Comparison of ENCODE assay signal across 9 cellular contexts in genomic region chr3:42654331-42655201, GRCh38. TPM values are rescaled to one million over a fixed set of nuclear protein-coding genes. Genes with fewer than 3 reads are reported as not detected.
A peak's percentile ranks its signal among the peaks of the same experiment; 100 is the strongest.
DNase-seq lines count a peak whose midpoint lies in the region; ATAC-seq and TF ChIP-seq lines count a peak whose summit lies in the region.
"Had no signal": no experiment of that assay in that cellular context is flagged by ENCODE, and none has a peak within 500 bp of the region (broad histone marks: within the 10 kb centered on the region; RNA-seq: fewer than 3 reads in every experiment).

No MANE protein-coding gene starts in this region.

- H2AFZ ChIP-seq in osteoblast (ENCODE audit: low read length) = peak overlapping the region; percentile 70

- H3K27ac ChIP-seq in heart right ventricle = peak overlapping the region; percentile 92 to 99 (median 96)
- H3K27ac ChIP-seq in osteoblast (ENCODE audit: low read depth, low read length) = peak overlapping the region; percentile 86

- TF ChIP-seq CTCF in heart right ventricle (IDR thresholded peaks at IDR 0.05) (peak in 4 of 9 donors; percentile 14 to 23 (median 20)), osteoblast (IDR thresholded peaks at IDR 0.05; ENCODE audit: extremely low read depth, low read depth, low read length) (no peak)

- peaks cover 0 to 36% (median 4%) of the 10 kb centered on the region in 9 donors for H3K36me3 ChIP-seq in heart right ventricle
- H3K36me3 ChIP-seq in osteoblast (ENCODE audit: insufficient read depth, low read length) = peaks cover 16% of the 10 kb centered on the region

- H3K27me3 ChIP-seq in heart right ventricle = no peaks in the 10 kb centered on the region
- H3K27me3 ChIP-seq in osteoblast (ENCODE audit: insufficient read depth, low read length) = no peaks in the 10 kb centered on the region

- H3K4me2 ChIP-seq in osteoblast (ENCODE audit: insufficient read depth, low read length) = peak overlapping the region; percentile 95

- H3K4me3 ChIP-seq in heart right ventricle = peak overlapping the region; percentile 68 to 98 (median 84)
- H3K4me3 ChIP-seq in osteoblast (ENCODE audit: insufficient read depth, low read length) = peak overlapping the region; percentile 90

- intact Hi-C loops in heart right ventricle (cut with DNase I) = loop anchor here in 8 of 10 donors (5.0 to 10.0 kb wide), 7 partner anchors 52 to 93 kb away; partner anchors contain the start of genes NKTR (in 4 of the 8) and SEC22C (in 2 of the 8)

- peaks cover 61% of the 10 kb centered on the region for H4K20me1 ChIP-seq in osteoblast (ENCODE audit: insufficient read depth, low read length)

- WGBS in heart right ventricle, 2 donors = 1 to 2% methylated on average over 57 to 93 of the region's 94 CpGs

- H3K79me2 ChIP-seq in osteoblast (ENCODE audit: insufficient read depth, low read length) = peaks cover 60% of the 10 kb centered on the region

- peaks cover 27 to 87% (median 50%) of the 10 kb centered on the region in 9 donors for H3K4me1 ChIP-seq in heart right ventricle
- H3K4me1 ChIP-seq in osteoblast (ENCODE audit: insufficient read depth, low read length) = peaks cover 52% of the 10 kb centered on the region

- DNase-seq in NCI-H1105 treated with DMSO at 0.1 percent for 48 hours (lab: John Stamatoyannopoulos, UW) (peak; percentile 10), NCI-H1105 (lab: John Stamatoyannopoulos, UW) (no peak), Kasumi-1 (lab: John Stamatoyannopoulos, UW) (peak; percentile 26 to 51), amniotic epithelial cell (ENCODE audit: low read depth) (peak; percentile 47), heart right ventricle (peak; percentile 56 to 66), osteoblast (ENCODE audit: insufficient read length, low spot score, missing footprints) (peak; percentile 98), kidney glomerular epithelial cell (lab: John Stamatoyannopoulos, UW) (no peak)
- DNase-seq: DND-41 had no signal

- ATAC-seq in heart right ventricle (peak; percentile 31 to 75 (median 50)), GM21619 (IDR thresholded peaks at IDR 0.05; ENCODE audit: unreplicated experiment) (no peak)

- H3K9me3 ChIP-seq in heart right ventricle (no peaks in the 10 kb centered on the region), osteoblast (ENCODE audit: low read depth, low read length) (no peaks in the 10 kb centered on the region)

RNA-seq across cellular contexts. Expression of gene ZBTB47, which starts 1.1 kb away (rescaled TPM):
- total RNA-seq in heart right ventricle (100 to 1,000 TPM in 9 of 10 donors, 10 to 100 TPM in 1; 86.7 to 145 (median 112) TPM), osteoblast (39.2 and 41.3 TPM in 2 replicates)
- polyA plus RNA-seq in heart right ventricle = 10 to 100 TPM; 52.2 to 68.9 TPM

RNA-seq across cellular contexts. Expression of gene KLHL40, which starts 30.8 kb away (rescaled TPM):
- total RNA-seq in heart right ventricle = 1 to 10 TPM in 3 of 10 donors, under 1 TPM in 7; 0.26 to 1.6 (median 0.85) TPM
- 1 to 10 TPM in 1 of 2 donors, under 1 TPM in 1; 0.51 to 8.3 TPM for polyA plus RNA-seq in heart right ventricle
- total RNA-seq in osteoblast = not detected in 2 replicates

RNA-seq across cellular contexts. Expression of gene HHATL, which starts 48.0 kb away (rescaled TPM):
- total RNA-seq in heart right ventricle (100 to 1,000 TPM; 390 to 998 (median 624) TPM), osteoblast (not detected in 2 replicates)
- 1,000 to 10,000 TPM in 1 of 2 donors, 100 to 1,000 TPM in 1; 332 to 2,035 TPM for polyA plus RNA-seq in heart right ventricle

RNA-seq across cellular contexts. Expression of gene NKTR, which starts 54.1 kb away (rescaled TPM):
- total RNA-seq in heart right ventricle (10 to 100 TPM; 19.7 to 28.4 (median 21.9) TPM), osteoblast (80.3 and 98.4 TPM in 2 replicates)
- 10 to 100 TPM; 10.2 to 59.3 TPM for polyA plus RNA-seq in heart right ventricle

Comparison
In these comparisons a context has a peak if more than half of its experiments do, and no peak if none do; other contexts are left out.
1. DNase-seq: peak in NCI-H1105 treated with DMSO at 0.1 percent for 48 hours (single experiment), Kasumi-1 (2 of 2), amniotic epithelial cell (single experiment), heart right ventricle (2 of 2) and osteoblast (single experiment); none in NCI-H1105 (single experiment) and kidney glomerular epithelial cell (single experiment).
2. RNA of gene HHATL, which starts 48.0 kb away (total RNA-seq): 390 to 998 TPM in heart right ventricle; not detected in osteoblast; every median in the first group is over 100 times any median in the second.